4 cellular contexts compared by ENCODE assay signal in genomic region chr5:146298920-146299319, GRCh38. TPM values are rescaled to one million over a fixed set of nuclear protein-coding genes. Genes with fewer than 3 reads are reported as not detected.
"Had no signal": no experiment of that assay in that cellular context is flagged by ENCODE, and none has a peak within 500 bp of the region (broad histone marks: within the 10 kb centered on the region; RNA-seq: fewer than 3 reads in every experiment).

No MANE protein-coding gene starts in this region.

RNA-seq across cellular contexts. Expression of gene POU4F3, which starts 39.7 kb away (rescaled TPM):
- total RNA-seq: HepG2, HT-29, IMR-90 had no signal
- polyA plus RNA-seq: HepG2, IgD-negative memory B cell had no signal
